ENCODE assay signal across 17 cellular contexts in the genomic region with DNA sequence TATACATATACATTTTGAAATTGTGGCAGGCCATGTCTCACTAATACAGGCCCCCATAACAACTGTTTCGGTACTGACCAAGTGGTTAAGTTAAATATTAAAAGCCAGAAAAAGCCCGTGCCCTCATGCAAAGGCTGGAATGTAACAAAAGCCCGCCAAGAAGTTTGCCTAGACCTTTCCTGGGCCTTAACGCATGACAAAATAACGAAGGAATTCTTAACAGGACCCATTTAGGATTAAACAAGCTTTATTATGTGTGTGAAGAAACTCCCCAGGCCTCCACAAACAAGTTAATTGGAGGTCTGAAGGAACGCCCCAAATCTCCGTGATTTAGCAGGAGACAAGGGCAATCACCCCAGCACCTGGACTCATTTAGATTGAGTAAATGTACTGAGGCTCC.
"Had no signal": no experiment of that assay in that cellular context is flagged by ENCODE, and none has a peak within 500 bp of the region (broad histone marks: within the 10 kb centered on the region; RNA-seq: fewer than 3 reads in every experiment).

No MANE protein-coding gene starts in this region.

- H3K27ac Mint-ChIP-seq: activated B cell treated with CpG ODN at 0.5 μM for 24 hours; activated CD4-positive, alpha-beta memory T cell treated with anti-CD3 and anti-CD28 coated beads, Interleukin-2, amount 10 ng/mL, durations not matched to agents 7 days and 5 days; activated CD8-positive, alpha-beta memory T cell treated with anti-CD3 and anti-CD28 coated beads, Interleukin-2, amount 10 ng/mL, durations not matched to agents 7 days and 5 days; activated naive CD8-positive, alpha-beta T cell; effector memory CD8-positive, alpha-beta T cell; naive B cell; stimulated activated naive B cell treated with anti-CD40 and anti-IgM and Interleukin-4, amounts not matched to agents 10 μg/mL and 1 μg/mL and 100 μg/mL, for 72 hours; T-cell had no signal

- ATAC-seq: activated CD8-positive, alpha-beta memory T cell treated with anti-CD3 and anti-CD28 coated beads, Interleukin-2, amount 10 ng/mL, durations not matched to agents 7 days and 5 days; effector memory CD8-positive, alpha-beta T cell; left ventricle myocardium superior; mucosa of descending colon; stimulated activated naive B cell treated with anti-CD40 and anti-IgM and Interleukin-4, amounts not matched to agents 10 μg/mL and 1 μg/mL and 100 μg/mL, for 72 hours; T-cell had no signal

- H3K27me3 Mint-ChIP-seq: activated B cell treated with CpG ODN at 0.5 μM for 24 hours; activated CD4-positive, alpha-beta memory T cell treated with anti-CD3 and anti-CD28 coated beads, Interleukin-2, amount 10 ng/mL, durations not matched to agents 7 days and 5 days; activated CD8-positive, alpha-beta memory T cell treated with anti-CD3 and anti-CD28 coated beads, Interleukin-2, amount 10 ng/mL, durations not matched to agents 7 days and 5 days; activated naive CD8-positive, alpha-beta T cell; effector memory CD8-positive, alpha-beta T cell; naive B cell; stimulated activated naive B cell treated with anti-CD40 and anti-IgM and Interleukin-4, amounts not matched to agents 10 μg/mL and 1 μg/mL and 100 μg/mL, for 72 hours; T-cell had no signal

- H2AFZ ChIP-seq: parathyroid adenoma had no signal

- H3K9me2 ChIP-seq: SK-N-SH had no signal

- H3K4me3 Mint-ChIP-seq: activated B cell treated with CpG ODN at 0.5 μM for 24 hours; activated CD4-positive, alpha-beta memory T cell treated with anti-CD3 and anti-CD28 coated beads, Interleukin-2, amount 10 ng/mL, durations not matched to agents 7 days and 5 days; activated CD8-positive, alpha-beta memory T cell treated with anti-CD3 and anti-CD28 coated beads, Interleukin-2, amount 10 ng/mL, durations not matched to agents 7 days and 5 days; activated naive CD8-positive, alpha-beta T cell; effector memory CD8-positive, alpha-beta T cell; naive B cell; stimulated activated naive B cell treated with anti-CD40 and anti-IgM and Interleukin-4, amounts not matched to agents 10 μg/mL and 1 μg/mL and 100 μg/mL, for 72 hours; T-cell had no signal

- H3K9me3 ChIP-seq: mucosa of descending colon, SK-N-SH, thoracic aorta had no signal

- H3K4me2 ChIP-seq: SK-N-SH had no signal

- H3K36me3 Mint-ChIP-seq: activated CD8-positive, alpha-beta memory T cell treated with anti-CD3 and anti-CD28 coated beads, Interleukin-2, amount 10 ng/mL, durations not matched to agents 7 days and 5 days; naive B cell; T-cell had no signal

- H3K27ac ChIP-seq: parathyroid adenoma, thoracic aorta had no signal

- H3K4me1 ChIP-seq: parathyroid adenoma had no signal

- DNase-seq: activated B cell treated with CpG ODN at 0.5 μM for 24 hours; activated CD4-positive, alpha-beta memory T cell treated with anti-CD3 and anti-CD28 coated beads, Interleukin-2, amount 10 ng/mL, durations not matched to agents 7 days and 5 days; activated CD4-positive, alpha-beta T cell treated with anti-CD3 and anti-CD28 coated beads for 48 hours; activated CD8-positive, alpha-beta memory T cell treated with anti-CD3 and anti-CD28 coated beads, Interleukin-2, amount 10 ng/mL, durations not matched to agents 7 days and 5 days; amniotic stem cell; dermis blood vessel endothelial cell; effector memory CD8-positive, alpha-beta T cell; foreskin melanocyte; left ventricle myocardium superior; mucosa of descending colon; naive B cell; SK-N-SH; stimulated activated naive B cell treated with anti-CD40 and anti-IgM and Interleukin-4, amounts not matched to agents 10 μg/mL and 1 μg/mL and 100 μg/mL, for 72 hours; T-cell had no signal

- H3K9ac ChIP-seq: parathyroid adenoma, SK-N-SH had no signal

- H3K4me3 ChIP-seq: mucosa of descending colon, thoracic aorta had no signal

- H3K36me3 ChIP-seq: thoracic aorta had no signal

- H3K4me1 Mint-ChIP-seq: activated B cell treated with CpG ODN at 0.5 μM for 24 hours; naive B cell; stimulated activated naive B cell treated with anti-CD40 and anti-IgM and Interleukin-4, amounts not matched to agents 10 μg/mL and 1 μg/mL and 100 μg/mL, for 72 hours had no signal

- H3K9me3 Mint-ChIP-seq: activated CD4-positive, alpha-beta memory T cell treated with anti-CD3 and anti-CD28 coated beads, Interleukin-2, amount 10 ng/mL, durations not matched to agents 7 days and 5 days; effector memory CD8-positive, alpha-beta T cell had no signal

- H3K79me2 ChIP-seq: parathyroid adenoma had no signal
